ENCODE assay signal across 8 cellular contexts in genomic region chr6:10633216-10633615, GRCh38.
DNase-seq lines count a peak whose midpoint lies in the region; ATAC-seq and TF ChIP-seq lines count a peak whose summit lies in the region.

No MANE protein-coding gene starts in this region.

- no peak overlapping the region for H3K27ac Mint-ChIP-seq in activated CD4-positive, alpha-beta memory T cell treated with anti-CD3 and anti-CD28 coated beads, Interleukin-2, amount 10 ng/mL, durations not matched to agents 7 days and 5 days

- no peak overlapping the region for H2AFZ ChIP-seq in smooth muscle cell (ENCODE audit: low read depth)

- H3K27me3 Mint-ChIP-seq in activated CD4-positive, alpha-beta memory T cell treated with anti-CD3 and anti-CD28 coated beads, Interleukin-2, amount 10 ng/mL, durations not matched to agents 7 days and 5 days: no peaks in the 10 kb centered on the region

- TF ChIP-seq CTCF in GM10248 (IDR thresholded peaks at IDR 0.05; ENCODE audit: control extremely low read depth, extremely low read depth, low read depth, missing control alignments) (no peak), smooth muscle cell (IDR thresholded peaks at IDR 0.05; ENCODE audit: borderline replicate concordance, insufficient read depth, poor library complexity, severe bottlenecking) (no peak), sigmoid colon (IDR thresholded peaks at IDR 0.05) (no peak)

- H4K20me1 ChIP-seq in smooth muscle cell (ENCODE audit: low read depth): no peaks in the 10 kb centered on the region

- no peaks in the 10 kb centered on the region for H3K79me2 ChIP-seq in smooth muscle cell (ENCODE audit: low read depth)

- intact Hi-C loops in sigmoid colon (cut with DNase I): no loop called here

- peaks cover 7% of the 10 kb centered on the region for H3K4me1 Mint-ChIP-seq in activated CD4-positive, alpha-beta memory T cell treated with anti-CD3 and anti-CD28 coated beads, Interleukin-2, amount 10 ng/mL, durations not matched to agents 7 days and 5 days

- no peak for TF ChIP-seq POLR2A in sigmoid colon (IDR thresholded peaks at IDR 0.05)

- H3K27ac ChIP-seq in smooth muscle cell (ENCODE audit: low read depth): peak overlapping the region; percentile 54
- H3K27ac ChIP-seq in sigmoid colon: no peak overlapping the region

- H3K36me3 Mint-ChIP-seq in activated CD4-positive, alpha-beta memory T cell treated with anti-CD3 and anti-CD28 coated beads, Interleukin-2, amount 10 ng/mL, durations not matched to agents 7 days and 5 days (ENCODE audit: low read depth): no peaks in the 10 kb centered on the region

- H3K9me3 ChIP-seq in smooth muscle cell (replicated peaks; ENCODE audit: low read depth) (no peaks in the 10 kb centered on the region), sigmoid colon (no peaks in the 10 kb centered on the region)

- CTCF ChIA-PET in GM10248 (lab: Yijun Ruan, JAX): no interaction called here
- CTCF ChIA-PET in activated CD4-positive, alpha-beta memory T cell treated with anti-CD3 and anti-CD28 coated beads, Interleukin-2, amount 10 ng/mL, durations not matched to agents 7 days and 5 days (lab: Charles Lee): no interaction called here

- 59% methylated on average over 1 of the region's 1 CpG for WGBS in smooth muscle cell (ENCODE audit: low lambda C conversion rate)
- 82 to 88% methylated on average over 1 of the region's 1 CpG for whole genome bisulfite sequencing in sigmoid colon, 2 donors

- no peak overlapping the region for H3K9ac ChIP-seq in smooth muscle cell (ENCODE audit: low read depth)

- H3K4me3 Mint-ChIP-seq in activated CD4-positive, alpha-beta memory T cell treated with anti-CD3 and anti-CD28 coated beads, Interleukin-2, amount 10 ng/mL, durations not matched to agents 7 days and 5 days: no peak overlapping the region

- H3F3A ChIP-seq in smooth muscle cell (ENCODE audit: low read depth): no peaks in the 10 kb centered on the region

- ATAC-seq in GM21723 (IDR thresholded peaks at IDR 0.05; ENCODE audit: unreplicated experiment): peak; percentile 89

- H3K9me3 Mint-ChIP-seq in activated CD4-positive, alpha-beta memory T cell treated with anti-CD3 and anti-CD28 coated beads, Interleukin-2, amount 10 ng/mL, durations not matched to agents 7 days and 5 days: no peaks in the 10 kb centered on the region

- H3K4me3 ChIP-seq in smooth muscle cell (no peak overlapping the region), sigmoid colon (no peak overlapping the region)

- H3K4me1 ChIP-seq in smooth muscle cell (ENCODE audit: low read depth) (no peaks in the 10 kb centered on the region), sigmoid colon (no peaks in the 10 kb centered on the region)

- H3K4me2 ChIP-seq in smooth muscle cell: no peak overlapping the region

- H3K27me3 ChIP-seq in smooth muscle cell (ENCODE audit: low read depth) (no peaks in the 10 kb centered on the region), sigmoid colon (no peaks in the 10 kb centered on the region)

- peak; percentile 60 for DNase-seq in GM10248 (ENCODE audit: extremely low spot score)
- peak; percentile 98 for DNase-seq in HT1080 (ENCODE audit: low read depth)
- DNase-seq in amniotic epithelial cell (ENCODE audit: low read depth): peak; percentile 41
- DNase-seq in smooth muscle cell (lab: John Stamatoyannopoulos, UW; ENCODE audit: unreplicated experiment): no peak
- DNase-seq in sigmoid colon: no peak
- DNase-seq in DMS 273 (lab: John Stamatoyannopoulos, UW; ENCODE audit: unreplicated experiment): no peak
- no peak for DNase-seq in activated CD4-positive, alpha-beta memory T cell treated with anti-CD3 and anti-CD28 coated beads, Interleukin-2, amount 10 ng/mL, durations not matched to agents 7 days and 5 days

- no peaks in the 10 kb centered on the region for H3K36me3 ChIP-seq in smooth muscle cell (ENCODE audit: low read depth)
- H3K36me3 ChIP-seq in sigmoid colon: no peaks in the 10 kb centered on the region

- no peak for TF ChIP-seq EP300 in sigmoid colon (IDR thresholded peaks at IDR 0.05)

- POLR2A ChIA-PET in GM10248 (lab: Yijun Ruan, JAX): no interaction called here
- POLR2A ChIA-PET in activated CD4-positive, alpha-beta memory T cell treated with anti-CD3 and anti-CD28 coated beads, Interleukin-2, amount 10 ng/mL, durations not matched to agents 7 days and 5 days (lab: Charles Lee): no interaction called here

Comparison
In these comparisons a context has a peak if more than half of its experiments do, and no peak if none do; other contexts are left out.
1. DNase-seq: peak in GM10248 (single experiment), HT1080 (single experiment) and amniotic epithelial cell (single experiment); none in smooth muscle cell (single experiment), sigmoid colon (single experiment), DMS 273 (single experiment) and activated CD4-positive, alpha-beta memory T cell treated with anti-CD3 and anti-CD28 coated beads, Interleukin-2, amount 10 ng/mL, durations not matched to agents 7 days and 5 days (single experiment).